Comparison of ENCODE assay signal across 8 cellular contexts in genomic region chr1:183804382-183804781, GRCh38. TPM values are rescaled to one million over a fixed set of nuclear protein-coding genes. Genes with fewer than 3 reads are reported as not detected.
DNase-seq lines count a peak whose midpoint lies in the region; ATAC-seq and TF ChIP-seq lines count a peak whose summit lies in the region.

No MANE protein-coding gene starts in this region.

- H3K27ac ChIP-seq in lower lobe of right lung (peak overlapping the region; percentile 90), upper lobe of right lung (peak overlapping the region; percentile 75)

- CTCF ChIA-PET in activated CD4-positive, alpha-beta T cell treated with anti-CD3 and anti-CD28 coated beads, Interleukin-2, amount 10 ng/mL, durations not matched to agents 7 days and 5 days (lab: Charles Lee): no interaction called here
- CTCF ChIA-PET in GM10248 (lab: Yijun Ruan, JAX): no interaction called here

- peak; percentile 18 to 32 for ATAC-seq in lower lobe of right lung
- ATAC-seq in upper lobe of right lung: peak; percentile 4
- no peak for ATAC-seq in stimulated activated naive CD8-positive, alpha-beta T cell treated with anti-CD3 and anti-CD28 coated beads, Interleukin-15, Interleukin-2, amounts not matched to agents 100 U/mL and 50 U/mL, for 24 hours

- POLR2A ChIA-PET in activated CD4-positive, alpha-beta T cell treated with anti-CD3 and anti-CD28 coated beads, Interleukin-2, amount 10 ng/mL, durations not matched to agents 7 days and 5 days (lab: Charles Lee): no interaction called here
- POLR2A ChIA-PET in GM10248 (lab: Yijun Ruan, JAX): no interaction called here

- peaks cover 16% of the 10 kb centered on the region for H3K4me1 Mint-ChIP-seq in activated CD4-positive, alpha-beta T cell treated with anti-CD3 and anti-CD28 coated beads, Interleukin-2, amount 10 ng/mL, durations not matched to agents 7 days and 5 days
- H3K4me1 Mint-ChIP-seq in activated CD4-positive, alpha-beta T cell treated with anti-CD3 and anti-CD28 coated beads, Interleukin-2, amount 10 ng/mL, durations not matched to agents 24 days and 14 days: peaks cover 11% of the 10 kb centered on the region

- no peak overlapping the region for H3K27ac Mint-ChIP-seq in activated CD4-positive, alpha-beta T cell treated with anti-CD3 and anti-CD28 coated beads, Interleukin-2, amount 10 ng/mL, durations not matched to agents 7 days and 5 days
- H3K27ac Mint-ChIP-seq in activated CD4-positive, alpha-beta T cell treated with anti-CD3 and anti-CD28 coated beads, Interleukin-2, amount 10 ng/mL, durations not matched to agents 24 days and 14 days: no peak overlapping the region

- H3K36me3 Mint-ChIP-seq in activated CD4-positive, alpha-beta T cell treated with anti-CD3 and anti-CD28 coated beads, Interleukin-2, amount 10 ng/mL, durations not matched to agents 7 days and 5 days (ENCODE audit: low read depth): peaks cover 5% of the 10 kb centered on the region
- peaks cover 4% of the 10 kb centered on the region for H3K36me3 Mint-ChIP-seq in activated CD4-positive, alpha-beta T cell treated with anti-CD3 and anti-CD28 coated beads, Interleukin-2, amount 10 ng/mL, durations not matched to agents 24 days and 14 days (ENCODE audit: low read depth)

- H3K4me3 ChIP-seq in choroid plexus epithelial cell (ENCODE audit: low read depth, low read length) (peak overlapping the region; percentile 56), lower lobe of right lung (peak overlapping the region; percentile 69), upper lobe of right lung (peak overlapping the region; percentile 72)

- H3K4me3 Mint-ChIP-seq in activated CD4-positive, alpha-beta T cell treated with anti-CD3 and anti-CD28 coated beads, Interleukin-2, amount 10 ng/mL, durations not matched to agents 7 days and 5 days: peak overlapping the region; percentile 83
- H3K4me3 Mint-ChIP-seq in activated CD4-positive, alpha-beta T cell treated with anti-CD3 and anti-CD28 coated beads, Interleukin-2, amount 10 ng/mL, durations not matched to agents 24 days and 14 days: no peak overlapping the region

- DNase-seq in activated CD4-positive, alpha-beta T cell treated with anti-CD3 and anti-CD28 coated beads, Interleukin-2, amount 10 ng/mL, durations not matched to agents 7 days and 5 days: no peak
- no peak for DNase-seq in activated CD4-positive, alpha-beta T cell treated with anti-CD3 and anti-CD28 coated beads, Interleukin-2, amount 10 ng/mL, durations not matched to agents 24 days and 14 days
- no peak for DNase-seq in choroid plexus epithelial cell (ENCODE audit: low read depth)
- DNase-seq in lower lobe of right lung: no peak
- DNase-seq in upper lobe of right lung: no peak
- DNase-seq in stimulated activated CD4-positive, alpha-beta T cell treated with anti-CD3 and anti-CD28 coated beads, Interleukin-2, amount 100 ng/mL, for 48 hours: no peak
- DNase-seq in stimulated activated naive CD8-positive, alpha-beta T cell treated with anti-CD3 and anti-CD28 coated beads, Interleukin-15, Interleukin-2, amounts not matched to agents 100 U/mL and 50 U/mL, for 24 hours: no peak
- no peak for DNase-seq in GM10248 (ENCODE audit: extremely low spot score)

- H3K27me3 Mint-ChIP-seq in activated CD4-positive, alpha-beta T cell treated with anti-CD3 and anti-CD28 coated beads, Interleukin-2, amount 10 ng/mL, durations not matched to agents 7 days and 5 days: peaks cover 19% of the 10 kb centered on the region
- H3K27me3 Mint-ChIP-seq in activated CD4-positive, alpha-beta T cell treated with anti-CD3 and anti-CD28 coated beads, Interleukin-2, amount 10 ng/mL, durations not matched to agents 24 days and 14 days: peaks cover 3% of the 10 kb centered on the region

- H3K9me3 Mint-ChIP-seq in activated CD4-positive, alpha-beta T cell treated with anti-CD3 and anti-CD28 coated beads, Interleukin-2, amount 10 ng/mL, durations not matched to agents 7 days and 5 days: peaks cover 25% of the 10 kb centered on the region
- peaks cover 16% of the 10 kb centered on the region for H3K9me3 Mint-ChIP-seq in activated CD4-positive, alpha-beta T cell treated with anti-CD3 and anti-CD28 coated beads, Interleukin-2, amount 10 ng/mL, durations not matched to agents 24 days and 14 days

- H3K27me3 ChIP-seq in lower lobe of right lung (ENCODE audit: low read depth) (no peaks in the 10 kb centered on the region), upper lobe of right lung (no peaks in the 10 kb centered on the region)

- H3K36me3 ChIP-seq in lower lobe of right lung (no peaks in the 10 kb centered on the region), upper lobe of right lung (peaks cover 7% of the 10 kb centered on the region)

- TF ChIP-seq CTCF in choroid plexus epithelial cell (conservative IDR thresholded peaks at IDR 0.05; ENCODE audit: low read depth, low read length) (no peak), lower lobe of right lung (IDR thresholded peaks at IDR 0.05) (no peak), upper lobe of right lung (IDR thresholded peaks at IDR 0.05) (no peak), GM10248 (IDR thresholded peaks at IDR 0.05; ENCODE audit: control extremely low read depth, extremely low read depth, low read depth, missing control alignments) (no peak)

- intact Hi-C loops in activated CD4-positive, alpha-beta T cell treated with anti-CD3 and anti-CD28 coated beads, Interleukin-2, amount 10 ng/mL, durations not matched to agents 24 days and 14 days (cut with micrococcal nuclease): no loop called here
- intact Hi-C loops in lower lobe of right lung (cut with DNase I): no loop called here
- intact Hi-C loops in upper lobe of right lung (cut with DNase I): no loop called here

- H3K9me3 ChIP-seq in lower lobe of right lung (peaks cover 10% of the 10 kb centered on the region), upper lobe of right lung (no peaks in the 10 kb centered on the region)

- peaks cover 35% of the 10 kb centered on the region for H3K4me1 ChIP-seq in lower lobe of right lung
- H3K4me1 ChIP-seq in upper lobe of right lung: peaks cover 15% of the 10 kb centered on the region

RNA-seq across cellular contexts. Expression of gene RGL1, which starts 0.5 kb away (rescaled TPM):
- 1 to 10 TPM; 2.6 TPM for total RNA-seq in activated CD4-positive, alpha-beta T cell treated with anti-CD3 and anti-CD28 coated beads, Interleukin-2, amount 10 ng/mL, durations not matched to agents 7 days and 5 days
- 1.7 and 2.0 TPM in 2 replicates for total RNA-seq in activated CD4-positive, alpha-beta T cell treated with anti-CD3 and anti-CD28 coated beads, Interleukin-2, amount 10 ng/mL, durations not matched to agents 24 days and 14 days
- total RNA-seq in lower lobe of right lung (37.6 TPM), upper lobe of right lung (40.9 TPM)

Comparison
In these comparisons a context has a peak if more than half of its experiments do, and no peak if none do; other contexts are left out.
1. RNA of gene RGL1, which starts 0.5 kb away (total RNA-seq): 40.9 TPM in upper lobe of right lung (single experiment) and 37.6 TPM in lower lobe of right lung (single experiment); 2.6 TPM in activated CD4-positive, alpha-beta T cell treated with anti-CD3 and anti-CD28 coated beads, Interleukin-2, amount 10 ng/mL, durations not matched to agents 7 days and 5 days and 1.7 to 2.0 TPM in activated CD4-positive, alpha-beta T cell treated with anti-CD3 and anti-CD28 coated beads, Interleukin-2, amount 10 ng/mL, durations not matched to agents 24 days and 14 days; every median in the first group is over 10 times any median in the second.
2. Peak in every context shown above with its lines, with median percentiles within 50 percentile points of each other: H3K4me3 ChIP-seq.